ENCODE assay signal across 28 cellular contexts in the genomic region with DNA sequence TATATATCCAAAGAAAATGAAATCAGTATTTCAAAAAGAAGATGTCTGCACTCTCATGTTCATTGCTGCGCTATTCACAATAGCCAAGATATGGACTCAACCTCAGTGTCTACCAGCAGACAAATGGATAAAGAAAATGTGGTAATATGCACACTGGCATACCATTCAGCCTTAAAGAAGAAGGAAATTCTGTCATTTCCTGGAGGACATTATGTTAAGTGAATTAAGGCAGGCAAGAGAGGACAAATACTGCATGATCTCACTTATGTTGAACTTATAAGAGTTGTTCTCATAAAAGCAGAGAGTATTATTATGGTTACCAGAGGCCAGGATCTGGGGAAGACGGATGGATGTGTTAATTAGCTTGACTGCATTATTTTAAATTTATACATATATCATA.
"Had no signal": no experiment of that assay in that cellular context is flagged by ENCODE, and none has a peak within 500 bp of the region (broad histone marks: within the 10 kb centered on the region; RNA-seq: fewer than 3 reads in every experiment).

No MANE protein-coding gene starts in this region.

- H3K4me1 Mint-ChIP-seq: nephron progenitor cell; neural crest cell; stimulated activated effector memory CD8-positive, alpha-beta T cell treated with anti-CD3 and anti-CD28 coated beads, Interleukin-12 subunit alpha, Interleukin-12 subunit beta, amount 100 ng/mL, for 72 hours; stimulated activated naive B cell treated with anti-CD40 and anti-IgM and Interleukin-4, amounts not matched to agents 10 μg/mL and 1 μg/mL and 100 μg/mL, for 72 hours had no signal

- H3K4me3 ChIP-seq: ovary, psoas muscle, right lobe of liver, sigmoid colon, stomach, thoracic aorta, thyroid gland, tibial nerve, upper lobe of left lung, vagina had no signal

- H3K27me3 ChIP-seq: ovary, right lobe of liver, sigmoid colon, stomach, thyroid gland, tibial nerve, upper lobe of left lung, vagina had no signal

- H3K27me3 Mint-ChIP-seq: natural killer cell treated with Interleukin-12 subunit alpha and Interleukin-12 subunit beta and Interleukin-15 and Interleukin-18, amount 100 ng/mL, for 72 hours; progenitor cell of endocrine pancreas; stimulated activated naive B cell treated with anti-CD40 and anti-IgM and Interleukin-4, amounts not matched to agents 10 μg/mL and 1 μg/mL and 100 μg/mL, for 72 hours; stimulated activated naive CD8-positive, alpha-beta T cell treated with anti-CD3 and anti-CD28 coated beads, Interleukin-15, Interleukin-2, amounts not matched to agents 100 ng/mL and 50 ng/mL, for 24 hours had no signal

- H3K36me3 ChIP-seq: ovary, right lobe of liver, sigmoid colon, stomach, thoracic aorta, thyroid gland, tibial nerve, upper lobe of left lung, vagina had no signal

- H3K4me3 Mint-ChIP-seq: natural killer cell treated with Interleukin-12 subunit alpha and Interleukin-12 subunit beta and Interleukin-15 and Interleukin-18, amount 100 ng/mL, for 72 hours; nephron progenitor cell; neural crest cell; stimulated activated effector memory CD8-positive, alpha-beta T cell treated with anti-CD3 and anti-CD28 coated beads, Interleukin-12 subunit alpha, Interleukin-12 subunit beta, amount 100 ng/mL, for 72 hours; stimulated activated naive B cell treated with anti-CD40 and anti-IgM and Interleukin-4, amounts not matched to agents 10 μg/mL and 1 μg/mL and 100 μg/mL, for 72 hours; stimulated activated naive CD8-positive, alpha-beta T cell treated with anti-CD3 and anti-CD28 coated beads, Interleukin-15, Interleukin-2, amounts not matched to agents 100 ng/mL and 50 ng/mL, for 24 hours had no signal

- H3K36me3 Mint-ChIP-seq: natural killer cell treated with Interleukin-12 subunit alpha and Interleukin-12 subunit beta and Interleukin-15 and Interleukin-18, amount 100 ng/mL, for 72 hours; stimulated activated effector memory CD8-positive, alpha-beta T cell treated with anti-CD3 and anti-CD28 coated beads, Interleukin-12 subunit alpha, Interleukin-12 subunit beta, amount 100 ng/mL, for 72 hours; stimulated activated naive B cell treated with anti-CD40 and anti-IgM and Interleukin-4, amounts not matched to agents 10 μg/mL and 1 μg/mL and 100 μg/mL, for 72 hours had no signal

- DNase-seq: nephron progenitor cell; occipital lobe; ovary; posterior cingulate gyrus; psoas muscle; right cardiac atrium; right lobe of liver; sigmoid colon; small intestine; stimulated activated CD4-positive, alpha-beta T cell treated with anti-CD3 and anti-CD28 coated beads, Interleukin-15, amount 100 ng/mL, for 24 hours; stimulated activated CD4-positive, alpha-beta T cell treated with anti-CD3 and anti-CD28 coated beads, Interleukin-2, amount 100 ng/mL, for 24 hours; stimulated activated CD4-positive, alpha-beta T cell treated with anti-CD3 and anti-CD28 coated beads, Interleukin-2, amount 100 ng/mL, for 48 hours; stimulated activated CD4-positive, alpha-beta T cell treated with anti-CD3 and anti-CD28 coated beads, Interleukin-4, amount 100 ng/mL, for 24 hours; stimulated activated naive B cell treated with anti-CD40 and anti-IgM and Interleukin-4, amounts not matched to agents 10 μg/mL and 1 μg/mL and 100 μg/mL, for 72 hours; stimulated activated naive CD4-positive, alpha-beta T cell treated with Interleukin-2 at 50 U/mL for 16 hours; stomach; thyroid gland; trophoblast cell; upper lobe of left lung had no signal

- H3K9me3 ChIP-seq: ovary, psoas muscle, right lobe of liver, sigmoid colon, stomach, thoracic aorta, thyroid gland, tibial nerve, upper lobe of left lung, vagina had no signal

- H3K27ac ChIP-seq: ovary, parathyroid adenoma, psoas muscle, right lobe of liver, sigmoid colon, stomach, thoracic aorta, thyroid gland, tibial nerve, upper lobe of left lung, vagina had no signal

- H3K9ac ChIP-seq: parathyroid adenoma had no signal

- H3K9me3 Mint-ChIP-seq: natural killer cell treated with Interleukin-12 subunit alpha and Interleukin-12 subunit beta and Interleukin-15 and Interleukin-18, amount 100 ng/mL, for 72 hours; nephron progenitor cell; neural crest cell; stimulated activated naive B cell treated with anti-CD40 and anti-IgM and Interleukin-4, amounts not matched to agents 10 μg/mL and 1 μg/mL and 100 μg/mL, for 72 hours; stimulated activated naive CD8-positive, alpha-beta T cell treated with anti-CD3 and anti-CD28 coated beads, Interleukin-15, Interleukin-2, amounts not matched to agents 100 ng/mL and 50 ng/mL, for 24 hours had no signal

- H3K79me2 ChIP-seq: parathyroid adenoma had no signal

- H2AFZ ChIP-seq: parathyroid adenoma had no signal

- H3K4me1 ChIP-seq: parathyroid adenoma, psoas muscle, right lobe of liver, stomach, thyroid gland, tibial nerve, upper lobe of left lung, vagina had no signal

- H3K27ac Mint-ChIP-seq: natural killer cell treated with Interleukin-12 subunit alpha and Interleukin-12 subunit beta and Interleukin-15 and Interleukin-18, amount 100 ng/mL, for 72 hours; nephron progenitor cell; progenitor cell of endocrine pancreas; stimulated activated effector memory CD8-positive, alpha-beta T cell treated with anti-CD3 and anti-CD28 coated beads, Interleukin-12 subunit alpha, Interleukin-12 subunit beta, amount 100 ng/mL, for 72 hours; stimulated activated naive B cell treated with anti-CD40 and anti-IgM and Interleukin-4, amounts not matched to agents 10 μg/mL and 1 μg/mL and 100 μg/mL, for 72 hours; stimulated activated naive CD8-positive, alpha-beta T cell treated with anti-CD3 and anti-CD28 coated beads, Interleukin-15, Interleukin-2, amounts not matched to agents 100 ng/mL and 50 ng/mL, for 24 hours had no signal
